Comparison of ENCODE assay signal across 4 cellular contexts in genomic region chr10:5008857-5009548, GRCh38. TPM values are rescaled to one million over a fixed set of nuclear protein-coding genes. Genes with fewer than 3 reads are reported as not detected.
"Had no signal": no experiment of that assay in that cellular context is flagged by ENCODE, and none has a peak within 500 bp of the region (broad histone marks: within the 10 kb centered on the region; RNA-seq: fewer than 3 reads in every experiment).

No MANE protein-coding gene starts in this region.

RNA-seq across cellular contexts. Expression of gene AKR1C2, which starts 5.3 kb away (rescaled TPM):
- total RNA-seq: activated B cell treated with CpG ODN at 0.5 μM for 24 hours; activated naive CD4-positive, alpha-beta T cell treated with anti-CD3 and anti-CD28 coated beads, Interleukin-2, amount 50 U/mL, for 72 hours; activated T-helper 1 cell treated with anti-CD3 and anti-CD28 coated beads, Interleukin-12 subunit alpha, Interleukin-12 subunit beta, Interleukin-2, Interleukin-4 antibody, amounts not matched to agents 30 ng/mL and 10 ng/mL and 1 ng/mL, durations not matched to agents 14 hours and 24 hours and 36 hours; natural killer cell had no signal

RNA-seq across cellular contexts. Expression of gene AKR1C1, which starts 45.8 kb away (rescaled TPM):
- total RNA-seq: activated B cell treated with CpG ODN at 0.5 μM for 24 hours had no signal
